Comparison of ENCODE assay signal across 21 cellular contexts in genomic region chr4:78542373-78542772, GRCh38. TPM values are rescaled to one million over a fixed set of nuclear protein-coding genes. Genes with fewer than 3 reads are reported as not detected.
DNase-seq lines count a peak whose midpoint lies in the region; ATAC-seq, FAIRE-seq and TF ChIP-seq lines count a peak whose summit lies in the region.
"Had no signal": no experiment of that assay in that cellular context is flagged by ENCODE, and none has a peak within 500 bp of the region (broad histone marks: within the 10 kb centered on the region; RNA-seq: fewer than 3 reads in every experiment).

No MANE protein-coding gene starts in this region.

- TF ChIP-seq POLR2A in H54 (IDR thresholded peaks at IDR 0.05; ENCODE audit: low read depth, low read length), result no peak

- DNase-seq in AG08395 (ENCODE audit: low spot score) (peak; percentile 54), M059J (ENCODE audit: low read depth) (peak; percentile 29), cardiac fibroblast (ENCODE audit: low read depth in 2 of 2) (peak; percentile 57 to 82), iris pigment epithelial cell (ENCODE audit: low read depth) (peak; percentile 75), H54 (ENCODE audit: insufficient read length, low spot score) (no peak)
- no peak for DNase-seq in activated T-cell treated with anti-CD3 and anti-CD28 coated beads, Interleukin-2, amount 50 U/mL, for 1 hour
- DNase-seq in activated CD8-positive, alpha-beta memory T cell treated with anti-CD3 and anti-CD28 coated beads, Interleukin-2, amount 50 U/mL, for 4 hours, result no peak
- DNase-seq: activated CD4-positive, alpha-beta T cell treated with anti-CD3 and anti-CD28 coated beads for 36 hours; activated naive CD4-positive, alpha-beta T cell treated with anti-CD3 and anti-CD28 coated beads for 36 hours; CD4-positive, alpha-beta memory T cell; DND-41; Kasumi-1; NCI-H1694; OCI-M1; retina; T1000 had no signal

- no peak for ATAC-seq in HG02642 (IDR thresholded peaks at IDR 0.05; ENCODE audit: poor library complexity, unreplicated experiment)
- ATAC-seq: activated CD4-positive, alpha-beta T cell treated with anti-CD3 and anti-CD28 coated beads for 36 hours; gastroesophageal sphincter had no signal

- no peak for FAIRE-seq in H54 (lab: Jason Lieb, UNC)
- FAIRE-seq: A204.1, H1, urothelium cell line had no signal

- no peak for TF ChIP-seq CTCF in cardiac fibroblast (IDR thresholded peaks at IDR 0.05; ENCODE audit: low read depth, low read length)

- no peak overlapping the region for H3K4me3 ChIP-seq in cardiac fibroblast (replicated peaks in 1 of 2; ENCODE audit: low read depth in 2 of 2, low read length in 2 of 2)
- H3K4me3 ChIP-seq: gastroesophageal sphincter had no signal

RNA-seq across cellular contexts. Expression of gene ANXA3, which starts 9.2 kb away (rescaled TPM):
- total RNA-seq in M059J (2014; rRNA removed; shearing (Covaris generic)), result 38.2 and 47.6 TPM in 2 replicates
- total RNA-seq: CD4-positive, alpha-beta memory T cell had no signal

Comparison
In these comparisons a context has a peak if more than half of its experiments do, and no peak if none do; other contexts are left out.
1. DNase-seq: peak in AG08395 (single experiment), M059J (single experiment), cardiac fibroblast (2 of 2) and iris pigment epithelial cell (single experiment); none in activated T-cell treated with anti-CD3 and anti-CD28 coated beads, Interleukin-2, amount 50 U/mL, for 1 hour (single experiment), H54 (single experiment) and activated CD8-positive, alpha-beta memory T cell treated with anti-CD3 and anti-CD28 coated beads, Interleukin-2, amount 50 U/mL, for 4 hours (single experiment).